In genomic region chr1:154466879-154467767, GRCh38 we compare ENCODE assay signal across 11 cellular contexts. TPM values are rescaled to one million over a fixed set of nuclear protein-coding genes. Genes with fewer than 3 reads are reported as not detected.
DNase-seq lines count a peak whose midpoint lies in the region; ATAC-seq and TF ChIP-seq lines count a peak whose summit lies in the region.
"Had no signal": no experiment of that assay in that cellular context is flagged by ENCODE, and none has a peak within 500 bp of the region (broad histone marks: within the 10 kb centered on the region; RNA-seq: fewer than 3 reads in every experiment).

No MANE protein-coding gene starts in this region.

- no peaks in the 10 kb centered on the region; the same call in 1 of the 2 replicates for H3K36me3 ChIP-seq in MM.1S (replicated peaks; ENCODE audit: insufficient read depth, low read length)
- H3K36me3 ChIP-seq: SJCRH30 had no signal

- no peaks in the 10 kb centered on the region for H3K27me3 Mint-ChIP-seq in WTC11 (ENCODE audit: low read depth)
- H3K27me3 Mint-ChIP-seq in memory B cell, result no peaks in the 10 kb centered on the region

- H3K36me3 Mint-ChIP-seq in WTC11, result no peaks in the 10 kb centered on the region
- no peaks in the 10 kb centered on the region for H3K36me3 Mint-ChIP-seq in memory B cell

- no peak overlapping the region for H3K4me3 Mint-ChIP-seq in WTC11
- H3K4me3 Mint-ChIP-seq in memory B cell, result no peak overlapping the region

- peak; percentile 59 for ATAC-seq in WTC11
- ATAC-seq in memory B cell (ENCODE audit: low read depth), result peak; percentile 24

- no peak for DNase-seq in AG09319 (ENCODE audit: extremely low read depth, low read depth)
- DNase-seq in GM12865 (ENCODE audit: low read depth), result peak; percentile 42
- DNase-seq in WTC11 (ENCODE audit: low spot score), result no peak
- no peak for DNase-seq in memory B cell (ENCODE audit: low spot score in 2 of 2)
- no peak for DNase-seq in MM.1S
- no peak for DNase-seq in NCI-H774 (lab: John Stamatoyannopoulos, UW)
- DNase-seq in kidney tubule cell (ENCODE audit: low spot score), result no peak
- no peak for DNase-seq in G401 (ENCODE audit: low spot score)
- DNase-seq: activated CD8-positive, alpha-beta memory T cell treated with anti-CD3 and anti-CD28 coated beads, Interleukin-2, amount 50 U/mL, for 4 hours; NCI-H1105 treated with DMSO at 0.1 percent for 48 hours; SJCRH30 had no signal

- H3K9me2 ChIP-seq in MM.1S (replicated peaks; ENCODE audit: insufficient read depth, low read length), result no peaks in the 10 kb centered on the region

- POLR2A ChIA-PET in WTC11 (lab: Charles Lee), result no interaction called here

- H3K79me2 ChIP-seq in MM.1S (ENCODE audit: low read length), result no peaks in the 10 kb centered on the region

- H3K4me2 ChIP-seq in MM.1S (ENCODE audit: low read depth, low read length), result no peak overlapping the region

- H3K27ac Mint-ChIP-seq in WTC11, result no peak overlapping the region
- H3K27ac Mint-ChIP-seq in memory B cell, result peak overlapping the region; percentile 35

- CTCF ChIA-PET in WTC11 (lab: Charles Lee), result interaction anchor here (0.7 to 5.4 kb wide), 4 partner anchors 12 to 79 kb away, joined by 3 to 27 read pairs (median 10); no protein-coding TSS in a partner anchor

- in situ Hi-C loops in G401 (cut with HindIII; ENCODE audit: low sequenced_read_pairs), result no loop called here

- H3K9ac ChIP-seq in MM.1S (ENCODE audit: low read length), result no peak overlapping the region

- peaks cover 35% of the 10 kb centered on the region for H3F3A ChIP-seq in MM.1S (ENCODE audit: insufficient read depth, low read length)

- H3K27ac ChIP-seq in MM.1S (ENCODE audit: low read length), result no peak overlapping the region
- H3K27ac ChIP-seq: SJCRH30 had no signal

- H3K27me3 ChIP-seq in MM.1S (replicated peaks; ENCODE audit: insufficient read depth, low read length), result no peaks in the 10 kb centered on the region
- H3K27me3 ChIP-seq: SJCRH30 had no signal

- H4K20me1 ChIP-seq in MM.1S (ENCODE audit: insufficient read depth, low read length), result no peaks in the 10 kb centered on the region

- H2AFZ ChIP-seq in MM.1S (ENCODE audit: low read length), result no peak overlapping the region

- H3K4me1 Mint-ChIP-seq in WTC11 (peaks cover 16% of the 10 kb centered on the region), memory B cell (peaks cover 13% of the 10 kb centered on the region)

- peak; percentile 21 for TF ChIP-seq CTCF in AG09319 (IDR thresholded peaks at IDR 0.05; ENCODE audit: low read depth, low read length)
- peak; percentile 8 for TF ChIP-seq CTCF in GM12865 (IDR thresholded peaks at IDR 0.05; ENCODE audit: insufficient read depth, low read depth, low read length, missing control alignments)
- no peak for TF ChIP-seq CTCF in WTC11 (IDR thresholded peaks at IDR 0.05)
- no peak for TF ChIP-seq CTCF in MM.1S (IDR thresholded peaks at IDR 0.05; ENCODE audit: low read length)

- peaks cover 8% of the 10 kb centered on the region; the same call in 1 of the 2 replicates for H3K4me1 ChIP-seq in MM.1S (ENCODE audit: low read length)

- no peaks in the 10 kb centered on the region for H3K9me3 ChIP-seq in MM.1S (replicated peaks; ENCODE audit: insufficient read depth, low read length)
- H3K9me3 ChIP-seq: SJCRH30 had no signal

- H3K4me3 ChIP-seq in GM12865 (ENCODE audit: low read depth, low read length) (no peak overlapping the region), MM.1S (ENCODE audit: low read length) (no peak overlapping the region)
- H3K4me3 ChIP-seq: SJCRH30 had no signal

- H3K9me3 Mint-ChIP-seq in WTC11 (no peaks in the 10 kb centered on the region), memory B cell (no peaks in the 10 kb centered on the region)

TF ChIP-seq in WTC11, 78 proteins besides CTCF, POLR2A, EP300 and RAD21:
- TF ChIP-seq ELF4 (CRISPR knock-in tag; IDR thresholded peaks at IDR 0.05; ENCODE audit: low read depth), result no peak
- TF ChIP-seq ZSCAN18 (CRISPR knock-in tag; IDR thresholded peaks at IDR 0.05), result no peak
- no peak for TF ChIP-seq ZNF317 (CRISPR knock-in tag; IDR thresholded peaks at IDR 0.05; ENCODE audit: borderline replicate concordance, low read depth)
- TF ChIP-seq TCF7 (CRISPR knock-in tag; IDR thresholded peaks at IDR 0.05; ENCODE audit: low read depth), result no peak
- TF ChIP-seq OVOL2 (CRISPR knock-in tag; IDR thresholded peaks at IDR 0.05; ENCODE audit: borderline replicate concordance), result no peak
- no peak for TF ChIP-seq FOXP1 (CRISPR knock-in tag; IDR thresholded peaks at IDR 0.05; ENCODE audit: borderline replicate concordance)
- no peak for TF ChIP-seq JAZF1 (CRISPR knock-in tag; IDR thresholded peaks at IDR 0.05)
- TF ChIP-seq TP53 (CRISPR knock-in tag; IDR thresholded peaks at IDR 0.05), result no peak
- no peak for TF ChIP-seq IRF1 (CRISPR knock-in tag; IDR thresholded peaks at IDR 0.05)

RNA-seq across cellular contexts. Expression of gene TDRD10, which starts 34.9 kb away (rescaled TPM):
- 0.09 to 0.46 TPM (median 0.25 TPM) in 3 replicates for total RNA-seq in WTC11 (2021)
- 0.17 TPM in 1 of 2 replicates, not detected in the other for total RNA-seq in G401 (2014; rRNA removed; shearing (Covaris generic))
- total RNA-seq: SJCRH30 had no signal

RNA-seq across cellular contexts. Expression of gene SHE, which starts 35.1 kb away (rescaled TPM):
- total RNA-seq in WTC11 (2021), result 0.73 to 1.1 TPM (median 0.79 TPM) in 3 replicates
- not detected in 2 replicates for total RNA-seq in G401 (2014; rRNA removed; shearing (Covaris generic))

Comparison
In these comparisons a context has a peak if more than half of its experiments do, and no peak if none do; other contexts are left out.
1. CTCF ChIP-seq: peak in AG09319 (single experiment) and GM12865 (single experiment); none in WTC11 (single experiment) and MM.1S (single experiment).